ENCODE assay signal across 8 cellular contexts in genomic region chr17:76072149-76072858, GRCh38. TPM values are rescaled to one million over a fixed set of nuclear protein-coding genes. Genes with fewer than 3 reads are reported as not detected.
A peak's percentile ranks its signal among the peaks of the same experiment; 100 is the strongest.
DNase-seq lines count a peak whose midpoint lies in the region; ATAC-seq and TF ChIP-seq lines count a peak whose summit lies in the region.

SRP68 (minus strand) TSS chr17:76072517; CDS start chr17:76072491, 26 bp downstream.

- peak; percentile 70 for ATAC-seq in HG02938 (IDR thresholded peaks at IDR 0.05; ENCODE audit: unreplicated experiment)

- peak within 1 kb of the TSS; percentile 91 for H2AFZ ChIP-seq in hepatocyte

- no peaks in the 10 kb centered on the region for H3K9me3 ChIP-seq in hepatocyte (ENCODE audit: low read depth)

- H3K27ac ChIP-seq in hepatocyte = peak within 1 kb of the TSS; percentile 74

- peak; percentile 88 for TF ChIP-seq POLR2A in GM15510 (IDR thresholded peaks at IDR 0.05; ENCODE audit: borderline replicate concordance, extremely low read depth, insufficient read length)

- H3K4me2 ChIP-seq in hepatocyte = peak within 1 kb of the TSS; percentile 92

- peak within 1 kb of the TSS; percentile 82 for H3K4me3 ChIP-seq in hepatocyte

- no peak for TF ChIP-seq CTCF in hepatocyte (IDR thresholded peaks at IDR 0.05; ENCODE audit: poor library complexity)

- H3K79me2 ChIP-seq in hepatocyte = peaks cover 45% of the 10 kb centered on the region

- peaks cover 23% of the 10 kb centered on the region for H3K4me1 ChIP-seq in hepatocyte (ENCODE audit: insufficient read depth)

- WGBS in hepatocyte (ENCODE audit: low lambda C conversion rate, missing lambda C conversion rate) = 1% methylated on average over 57 of the region's 57 CpGs

- no peaks in the 10 kb centered on the region for H3K36me3 ChIP-seq in hepatocyte (replicated peaks; ENCODE audit: insufficient read depth, low read depth)

- DNase-seq in NCI-H2029 (lab: John Stamatoyannopoulos, UW) (peak; percentile 84), T1000 (lab: John Stamatoyannopoulos, UW) (peak; percentile 91), astrocyte of the hippocampus (ENCODE audit: low read depth, low spot score) (peak; percentile 98), hepatocyte (ENCODE audit: low spot score) (peak; percentile 96), retina (peak; percentile 94), OCI-M2 (lab: John Stamatoyannopoulos, UW; ENCODE audit: unreplicated experiment) (no peak)

- peaks cover 39% of the 10 kb centered on the region for H3K27me3 ChIP-seq in hepatocyte

- peaks cover 18% of the 10 kb centered on the region for H4K20me1 ChIP-seq in hepatocyte (ENCODE audit: insufficient read depth, poor library complexity, severe bottlenecking)

- no peaks in the 10 kb centered on the region for H3K9me2 ChIP-seq in hepatocyte (replicated peaks; ENCODE audit: insufficient read depth)

RNA-seq across cellular contexts. Expression of gene SRP68, which starts in this region (rescaled TPM):
- total RNA-seq in hepatocyte = 41.2 and 44.1 TPM in 2 replicates
- 51.3 and 70.1 TPM in 2 replicates for polyA plus RNA-seq in hepatocyte
